In genomic region chr2:8839189-8839965, GRCh38 we compare ENCODE assay signal across 7 cellular contexts.
"Had no signal": no experiment of that assay in that cellular context is flagged by ENCODE, and none has a peak within 500 bp of the region (broad histone marks: within the 10 kb centered on the region; RNA-seq: fewer than 3 reads in every experiment).

No MANE protein-coding gene starts in this region.

- DNase-seq: GM23248, GOT3, H7, KBM-7 had no signal

- H3K27me3 Mint-ChIP-seq: IgD-negative memory B cell had no signal

- H2AFZ ChIP-seq: GM23248 had no signal

- H3K9me3 Mint-ChIP-seq: IgD-negative memory B cell had no signal

- H3K27ac ChIP-seq: GM23248 had no signal

- H3K9ac ChIP-seq: GM23248 had no signal

- H3K4me3 ChIP-seq: GM23248, HAP-1 had no signal

- H3K9me3 ChIP-seq: HAP-1 had no signal

- H3K36me3 ChIP-seq: HAP-1 had no signal

- ATAC-seq: HCT116 had no signal
